24 cellular contexts compared by ENCODE assay signal in genomic region chr10:78819361-78820006, GRCh38.
"Had no signal": no experiment of that assay in that cellular context is flagged by ENCODE, and none has a peak within 500 bp of the region (broad histone marks: within the 10 kb centered on the region; RNA-seq: fewer than 3 reads in every experiment).

No MANE protein-coding gene starts in this region.

- H3K4me3 ChIP-seq: breast epithelium, esophagus muscularis mucosa, heart left ventricle, thoracic aorta, uterus had no signal

- H3K27ac ChIP-seq: breast epithelium, esophagus muscularis mucosa, foreskin keratinocyte, heart left ventricle, thoracic aorta, uterus, VCaP had no signal

- H3K27me3 ChIP-seq: breast epithelium, esophagus muscularis mucosa, heart left ventricle, uterus had no signal

- H3K36me3 ChIP-seq: breast epithelium, esophagus muscularis mucosa, heart left ventricle, thoracic aorta, uterus had no signal

- H3K9me3 ChIP-seq: breast epithelium, thoracic aorta, uterus had no signal

- ATAC-seq: activated naive CD4-positive, alpha-beta T cell treated with anti-CD3 and anti-CD28 coated beads, Interleukin-2, amount 50 U/mL, for 72 hours; activated T-cell treated with anti-CD3 and anti-CD28 coated beads, Interleukin-2, amount 50 U/mL, for 72 hours; foreskin keratinocyte; heart left ventricle; left colon; naive thymus-derived CD8-positive, alpha-beta T cell; right cardiac atrium; stimulated activated effector memory CD8-positive, alpha-beta T cell treated with anti-CD3 and anti-CD28 coated beads, Interleukin-12 subunit alpha, Interleukin-12 subunit beta, amount 100 ng/mL, for 72 hours had no signal

- FAIRE-seq: kidney had no signal

- H3K4me1 ChIP-seq: breast epithelium, foreskin keratinocyte, uterus had no signal

- DNase-seq: activated CD4-positive, alpha-beta T cell treated with anti-CD3 and anti-CD28 coated beads for 4 hours; activated CD4-positive, alpha-beta T cell treated with anti-CD3 and anti-CD28 coated beads, Interleukin-2, amount 50 U/mL, for 4 hours; activated naive CD4-positive, alpha-beta T cell; activated T-cell treated with anti-CD3 and anti-CD28 coated beads for 4 hours; activated T-cell treated with anti-CD3 and anti-CD28 coated beads, Interleukin-2, amount 50 U/mL, for 72 hours; dermis blood vessel endothelial cell; effector CD4-positive, alpha-beta T cell; foreskin keratinocyte; heart left ventricle; immature natural killer cell; kidney; left colon; naive thymus-derived CD8-positive, alpha-beta T cell; right cardiac atrium; stimulated activated CD4-positive, alpha-beta T cell treated with anti-CD3 and anti-CD28 coated beads, Interleukin-12 subunit alpha, Interleukin-12 subunit beta, amount 100 ng/mL, for 4 hours; stimulated activated CD4-positive, alpha-beta T cell treated with anti-CD3 and anti-CD28 coated beads, Interleukin-4, amount 100 ng/mL, for 24 hours; trophoblast cell; uterus had no signal
